ENCODE assay signal across 8 cellular contexts in the genomic region with DNA sequence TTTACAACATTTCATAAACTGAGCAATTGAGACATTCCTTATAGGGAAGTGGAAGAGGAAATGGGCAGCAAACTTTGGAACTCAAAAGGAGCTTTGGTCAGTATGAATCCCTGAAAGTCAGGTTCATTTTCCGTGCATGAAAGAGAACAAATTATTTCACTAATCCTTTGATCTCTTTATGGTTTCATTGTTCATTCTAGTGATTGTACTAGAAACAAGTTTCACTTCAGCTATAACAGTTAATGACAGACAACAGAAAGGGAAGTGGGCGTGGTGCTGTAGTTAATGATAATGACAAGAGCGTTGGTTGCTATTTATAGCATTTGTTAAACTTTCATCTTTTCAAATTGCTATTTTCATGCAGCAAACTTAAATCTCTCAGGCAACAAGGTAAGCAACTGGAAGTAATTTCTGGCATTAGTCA.
A peak's percentile ranks its signal among the peaks of the same experiment; 100 is the strongest.
DNase-seq lines count a peak whose midpoint lies in the region; ATAC-seq lines count a peak whose summit lies in the region.
"Had no signal": no experiment of that assay in that cellular context is flagged by ENCODE, and none has a peak within 500 bp of the region (broad histone marks: within the 10 kb centered on the region; RNA-seq: fewer than 3 reads in every experiment).

No MANE protein-coding gene starts in this region.

- H3K27me3 Mint-ChIP-seq in naive B cell (no peaks in the 10 kb centered on the region), immature natural killer cell (ENCODE audit: low read depth in 3 of 3) (peaks cover 0 to 4% (median 0%) of the 10 kb centered on the region in 3 donors)

- H3K27ac Mint-ChIP-seq in naive B cell (peak overlapping the region in 4 of 6 donors; percentile 1 to 80 (median 26)), immature natural killer cell (no peak overlapping the region)

- DNase-seq in NOMO-1 treated with dmso at 0.1 percent for 144 hours (lab: John Stamatoyannopoulos, UW; ENCODE audit: unreplicated experiment) = peak; percentile 82
- DNase-seq in naive B cell = peak; percentile 38
- DNase-seq in DMS53 treated with DMSO at 0.1 percent for 48 hours (lab: John Stamatoyannopoulos, UW; ENCODE audit: unreplicated experiment) = no peak
- DNase-seq in G401 (ENCODE audit: low spot score) = no peak
- no peak for DNase-seq in immature natural killer cell
- DNase-seq: activated effector memory CD4-positive, alpha-beta T cell treated with anti-CD3 and anti-CD28 coated beads, Interleukin-2, amount 50 U/mL, for 16 hours had no signal

- ATAC-seq in GM19328 (IDR thresholded peaks at IDR 0.05; ENCODE audit: unreplicated experiment) (peak; percentile 64), HG02870 (IDR thresholded peaks at IDR 0.05; ENCODE audit: unreplicated experiment) (peak; percentile 81), naive B cell (ENCODE audit: low read depth in 2 of 2) (peak; percentile 96 to 97)

- H3K9me3 Mint-ChIP-seq in naive B cell = no peaks in the 10 kb centered on the region
- no peaks in the 10 kb centered on the region for H3K9me3 Mint-ChIP-seq in immature natural killer cell

- in situ Hi-C loops in G401 (cut with HindIII; ENCODE audit: low sequenced_read_pairs) = no loop called here

- H3K36me3 Mint-ChIP-seq in naive B cell = no peaks in the 10 kb centered on the region
- no peaks in the 10 kb centered on the region for H3K36me3 Mint-ChIP-seq in immature natural killer cell

- peak overlapping the region in 4 of 8 donors; percentile 13 to 53 (median 34) for H3K4me3 Mint-ChIP-seq in naive B cell
- no peak overlapping the region for H3K4me3 Mint-ChIP-seq in immature natural killer cell

- peaks cover 0 to 14% (median 13%) of the 10 kb centered on the region in 3 donors for H3K4me1 Mint-ChIP-seq in naive B cell
- H3K4me1 Mint-ChIP-seq in immature natural killer cell = peaks cover 6 to 12% of the 10 kb centered on the region in 2 donors

Comparison
In these comparisons a context has a peak if more than half of its experiments do, and no peak if none do; other contexts are left out.
1. DNase-seq: peak in NOMO-1 treated with dmso at 0.1 percent for 144 hours (single experiment) and naive B cell (single experiment); none in DMS53 treated with DMSO at 0.1 percent for 48 hours (single experiment), G401 (single experiment) and immature natural killer cell (0 of 3).
2. H3K27ac Mint-ChIP-seq: peak in naive B cell (4 of 6); none in immature natural killer cell (0 of 6).
3. Peak in every context shown above with its lines, with median percentiles within 50 percentile points of each other: ATAC-seq.